ENCODE assay signal across 17 cellular contexts in genomic region chr7:71285614-71286013, GRCh38.
"Had no signal": no experiment of that assay in that cellular context is flagged by ENCODE, and none has a peak within 500 bp of the region (broad histone marks: within the 10 kb centered on the region; RNA-seq: fewer than 3 reads in every experiment).

No MANE protein-coding gene starts in this region.

- H3K27ac ChIP-seq: cardiac muscle cell, colonic mucosa, suprapubic skin had no signal

- H3K27ac Mint-ChIP-seq: immature natural killer cell; natural killer cell; stimulated activated effector memory CD8-positive, alpha-beta T cell treated with anti-CD3 and anti-CD28 coated beads, Interleukin-12 subunit alpha, Interleukin-12 subunit beta, amount 100 ng/mL, for 72 hours had no signal

- H3K36me3 Mint-ChIP-seq: immature natural killer cell; natural killer cell; stimulated activated effector memory CD8-positive, alpha-beta T cell treated with anti-CD3 and anti-CD28 coated beads, Interleukin-12 subunit alpha, Interleukin-12 subunit beta, amount 100 ng/mL, for 72 hours had no signal

- H3K4me1 Mint-ChIP-seq: immature natural killer cell; natural killer cell; stimulated activated effector memory CD8-positive, alpha-beta T cell treated with anti-CD3 and anti-CD28 coated beads, Interleukin-12 subunit alpha, Interleukin-12 subunit beta, amount 100 ng/mL, for 72 hours had no signal

- H3K4me3 ChIP-seq: cardiac muscle cell, colonic mucosa, lung, suprapubic skin, thyroid gland, upper lobe of right lung had no signal

- H3K4me3 Mint-ChIP-seq: immature natural killer cell; natural killer cell; neural crest cell; stimulated activated effector memory CD8-positive, alpha-beta T cell treated with anti-CD3 and anti-CD28 coated beads, Interleukin-12 subunit alpha, Interleukin-12 subunit beta, amount 100 ng/mL, for 72 hours had no signal

- H3K36me3 ChIP-seq: cardiac muscle cell, colonic mucosa, suprapubic skin, thyroid gland, upper lobe of right lung had no signal

- ATAC-seq: natural killer cell; right cardiac atrium; stimulated activated effector memory CD8-positive, alpha-beta T cell treated with anti-CD3 and anti-CD28 coated beads, Interleukin-12 subunit alpha, Interleukin-12 subunit beta, amount 100 ng/mL, for 72 hours; stimulated activated naive CD8-positive, alpha-beta T cell treated with anti-CD3 and anti-CD28 coated beads, Interleukin-15, Interleukin-2, amounts not matched to agents 100 U/mL and 50 U/mL, for 24 hours; upper lobe of right lung had no signal

- H3K9me3 ChIP-seq: colonic mucosa, suprapubic skin, thyroid gland, upper lobe of right lung had no signal

- H3K4me1 ChIP-seq: colonic mucosa, suprapubic skin had no signal

- H3K9me3 Mint-ChIP-seq: neural crest cell had no signal

- H3K27me3 ChIP-seq: cardiac muscle cell, colonic mucosa, suprapubic skin, thyroid gland, upper lobe of right lung had no signal

- DNase-seq: colonic mucosa; effector CD4-positive, alpha-beta T cell; immature natural killer cell; left ventricle myocardium superior; mesenchymal stem cell; natural killer cell; right cardiac atrium; stimulated activated CD4-positive, alpha-beta T cell treated with anti-CD3 and anti-CD28 coated beads, Interleukin-4, amount 100 ng/mL, for 1 hour; stimulated activated CD8-positive, alpha-beta memory T cell treated with anti-CD3 and anti-CD28 coated beads, Interleukin-4, amount 100 ng/mL, for 48 hours; stimulated activated naive CD8-positive, alpha-beta T cell treated with anti-CD3 and anti-CD28 coated beads, Interleukin-15, Interleukin-2, amounts not matched to agents 100 U/mL and 50 U/mL, for 24 hours; upper lobe of right lung had no signal
